8 cellular contexts compared by ENCODE assay signal in genomic region chr3:27721717-27722564, GRCh38. TPM values are rescaled to one million over a fixed set of nuclear protein-coding genes. Genes with fewer than 3 reads are reported as not detected.
DNase-seq lines count a peak whose midpoint lies in the region; ATAC-seq and TF ChIP-seq lines count a peak whose summit lies in the region.

TSS of gene EOMES (minus strand) at chr3:27722323. CDS start at chr3:27722294, 29 bp downstream.

- in situ Hi-C loops in GM13976 (cut with MboI; ENCODE audit: low sequenced_read_pairs, unreplicated experiment), result loop anchor here (25.0 kb wide), 1 partner anchor 590 kb away; no protein-coding TSS in a partner anchor

- peak within 1 kb of the TSS; percentile 95 for H3K4me3 Mint-ChIP-seq in stimulated activated effector memory CD8-positive, alpha-beta T cell treated with anti-CD3 and anti-CD28 coated beads, Interleukin-12 subunit alpha, Interleukin-12 subunit beta, amount 100 ng/mL, for 72 hours

- DNase-seq in GM13976 (ENCODE audit: low spot score) (peak; percentile 75), NCI-H146 treated with DMSO at 0.1 percent for 48 hours (lab: John Stamatoyannopoulos, UW; ENCODE audit: unreplicated experiment) (peak; percentile 7), UCSD-AML1 (lab: John Stamatoyannopoulos, UW; ENCODE audit: unreplicated experiment) (peak; percentile 81), cardiac fibroblast (ENCODE audit: low read depth in 2 of 2) (peak; percentile 48 to 60), lower leg skin (ENCODE audit: low spot score in 2 of 2) (no peak), putamen (ENCODE audit: low spot score) (no peak)
- DNase-seq in stimulated activated effector memory CD8-positive, alpha-beta T cell treated with anti-CD3 and anti-CD28 coated beads, Interleukin-12 subunit alpha, Interleukin-12 subunit beta, amount 100 ng/mL, for 72 hours (ENCODE audit: low spot score in 2 of 2), result peak; percentile 75 to 89

- H3K4me3 ChIP-seq in cardiac fibroblast (replicated peaks in 1 of 2; ENCODE audit: low read depth in 2 of 2, low read length in 2 of 2) (peak within 1 kb of the TSS; percentile 33 to 56), lower leg skin (ENCODE audit: low read depth, poor library complexity, severe bottlenecking) (peak within 1 kb of the TSS; percentile 18)

- H3K27ac Mint-ChIP-seq in stimulated activated effector memory CD8-positive, alpha-beta T cell treated with anti-CD3 and anti-CD28 coated beads, Interleukin-12 subunit alpha, Interleukin-12 subunit beta, amount 100 ng/mL, for 72 hours, result peak within 1 kb of the TSS; percentile 98

- intact Hi-C loops in lower leg skin (cut with DNase I; ENCODE audit: low total_unique reads), result no loop called here

- no peak for TF ChIP-seq POLR2A in lower leg skin (IDR thresholded peaks at IDR 0.05)

- H3K36me3 Mint-ChIP-seq in stimulated activated effector memory CD8-positive, alpha-beta T cell treated with anti-CD3 and anti-CD28 coated beads, Interleukin-12 subunit alpha, Interleukin-12 subunit beta, amount 100 ng/mL, for 72 hours, result peaks cover 58% of the 10 kb centered on the region

- peaks cover 43% of the 10 kb centered on the region for H3K4me1 Mint-ChIP-seq in stimulated activated effector memory CD8-positive, alpha-beta T cell treated with anti-CD3 and anti-CD28 coated beads, Interleukin-12 subunit alpha, Interleukin-12 subunit beta, amount 100 ng/mL, for 72 hours

- no peaks in the 10 kb centered on the region for H3K9me3 Mint-ChIP-seq in stimulated activated effector memory CD8-positive, alpha-beta T cell treated with anti-CD3 and anti-CD28 coated beads, Interleukin-12 subunit alpha, Interleukin-12 subunit beta, amount 100 ng/mL, for 72 hours

- peak; percentile 56 for ATAC-seq in HG02588 (IDR thresholded peaks at IDR 0.05; ENCODE audit: unreplicated experiment)
- ATAC-seq in stimulated activated effector memory CD8-positive, alpha-beta T cell treated with anti-CD3 and anti-CD28 coated beads, Interleukin-12 subunit alpha, Interleukin-12 subunit beta, amount 100 ng/mL, for 72 hours, result peak; percentile 77

- WGBS in lower leg skin, 2 donors, result 1 to 2% methylated on average over 20 to 65 of the region's 81 CpGs

- peak; percentile 32 for TF ChIP-seq CTCF in GM13976 (IDR thresholded peaks at IDR 0.05; ENCODE audit: borderline replicate concordance, control extremely low read depth, extremely low read depth, insufficient read depth, missing control alignments)
- TF ChIP-seq CTCF in cardiac fibroblast (IDR thresholded peaks at IDR 0.05; ENCODE audit: low read depth, low read length), result peak; percentile 19
- no peak for TF ChIP-seq CTCF in lower leg skin (IDR thresholded peaks at IDR 0.05)

RNA-seq across cellular contexts. Expression of gene EOMES, which starts in this region (rescaled TPM):
- total RNA-seq in lower leg skin, result under 1 TPM in 1 of 4 donors, not detected in 3; 0.13 TPM

Comparison
In these comparisons a context has a peak if more than half of its experiments do, and no peak if none do; other contexts are left out.
1. DNase-seq: peak in GM13976 (single experiment), NCI-H146 treated with DMSO at 0.1 percent for 48 hours (single experiment), UCSD-AML1 (single experiment), cardiac fibroblast (2 of 2) and stimulated activated effector memory CD8-positive, alpha-beta T cell treated with anti-CD3 and anti-CD28 coated beads, Interleukin-12 subunit alpha, Interleukin-12 subunit beta, amount 100 ng/mL, for 72 hours (2 of 2); none in lower leg skin (0 of 2) and putamen (single experiment).
2. CTCF ChIP-seq: peak in GM13976 (single experiment) and cardiac fibroblast (single experiment); none in lower leg skin (0 of 3).